12 cellular contexts compared by ENCODE assay signal in genomic region chr1:203287896-203288295, GRCh38. TPM values are rescaled to one million over a fixed set of nuclear protein-coding genes. Genes with fewer than 3 reads are reported as not detected.
DNase-seq lines count a peak whose midpoint lies in the region; ATAC-seq and TF ChIP-seq lines count a peak whose summit lies in the region.
"Had no signal": no experiment of that assay in that cellular context is flagged by ENCODE, and none has a peak within 500 bp of the region (broad histone marks: within the 10 kb centered on the region; RNA-seq: fewer than 3 reads in every experiment).

No MANE protein-coding gene starts in this region.

- peak overlapping the region in 4 of 5 experiments; percentile 12 to 98 (median 92) for H3K27ac Mint-ChIP-seq in brain
- H3K27ac Mint-ChIP-seq in naive thymus-derived CD8-positive, alpha-beta T cell = peak overlapping the region; percentile 97 to 100 (median 99)

- H3K4me1 Mint-ChIP-seq in brain = peaks cover 84% of the 10 kb centered on the region
- peaks cover 36 to 86% (median 72%) of the 10 kb centered on the region in 4 donors for H3K4me1 Mint-ChIP-seq in naive thymus-derived CD8-positive, alpha-beta T cell

- 83 to 87% methylated on average over 5 of the region's 5 CpGs for WGBS in heart right ventricle, 2 donors

- H3K27me3 Mint-ChIP-seq in brain = peaks cover 4% of the 10 kb centered on the region
- H3K27me3 Mint-ChIP-seq in naive thymus-derived CD8-positive, alpha-beta T cell = no peaks in the 10 kb centered on the region

- H3K9me3 ChIP-seq in heart right ventricle (no peaks in the 10 kb centered on the region), uterus (no peaks in the 10 kb centered on the region)

- H3K4me1 ChIP-seq in heart right ventricle (peaks cover 22 to 79% (median 68%) of the 10 kb centered on the region in 9 donors), uterus (peaks cover 3 to 7% of the 10 kb centered on the region in 2 donors)

- no peaks in the 10 kb centered on the region for H3K27me3 ChIP-seq in heart right ventricle
- H3K27me3 ChIP-seq in uterus = no peaks in the 10 kb centered on the region

- TF ChIP-seq CTCF in heart right ventricle (IDR thresholded peaks at IDR 0.05) = no peak
- TF ChIP-seq CTCF in brain (conservative IDR thresholded peaks at IDR 0.05) = no peak
- TF ChIP-seq CTCF in uterus (IDR thresholded peaks at IDR 0.05) = no peak

- intact Hi-C loops in heart right ventricle (cut with DNase I) (no loop called here), left ventricle myocardium superior (cut with micrococcal nuclease) (no loop called here), uterus (cut with DNase I; ENCODE audit: low total_unique reads) (no loop called here)

- ATAC-seq in heart right ventricle = no peak
- ATAC-seq in left ventricle myocardium superior = no peak
- ATAC-seq in naive thymus-derived CD8-positive, alpha-beta T cell = no peak
- ATAC-seq in HG03280 (IDR thresholded peaks at IDR 0.05; ENCODE audit: unreplicated experiment) = no peak
- ATAC-seq in HG02884 (IDR thresholded peaks at IDR 0.05; ENCODE audit: unreplicated experiment) = no peak

- DNase-seq in heart right ventricle (no peak), left ventricle myocardium superior (no peak), uterus (no peak), AML-193 (lab: John Stamatoyannopoulos, UW) (no peak)
- DNase-seq in naive thymus-derived CD8-positive, alpha-beta T cell = no peak
- DNase-seq: brain microvascular endothelial cell, NCI-H1105 treated with DMSO at 0.1 percent for 48 hours had no signal

- peaks cover 0 to 2% (median 0%) of the 10 kb centered on the region in 5 experiments for H3K9me3 Mint-ChIP-seq in brain
- no peaks in the 10 kb centered on the region for H3K9me3 Mint-ChIP-seq in naive thymus-derived CD8-positive, alpha-beta T cell

- H3K4me3 ChIP-seq in heart right ventricle (no peak overlapping the region), uterus (no peak overlapping the region)
- H3K4me3 ChIP-seq: SK-N-MC had no signal

- no peaks in the 10 kb centered on the region for H3K36me3 ChIP-seq in heart right ventricle
- H3K36me3 ChIP-seq in uterus = no peaks in the 10 kb centered on the region
- H3K36me3 ChIP-seq: brain microvascular endothelial cell had no signal

- TF ChIP-seq POLR2A in uterus (IDR thresholded peaks at IDR 0.05) = no peak

- no peak overlapping the region for H3K4me3 Mint-ChIP-seq in brain
- peak overlapping the region; percentile 54 to 87 (median 76) for H3K4me3 Mint-ChIP-seq in naive thymus-derived CD8-positive, alpha-beta T cell

- peak overlapping the region; percentile 57 to 99 (median 88) for H3K27ac ChIP-seq in heart right ventricle
- H3K27ac ChIP-seq in uterus = peak overlapping the region; percentile 65 to 99
- H3K27ac ChIP-seq: brain microvascular endothelial cell, C4-2B, SK-N-MC had no signal

- POLR2A ChIA-PET in naive thymus-derived CD8-positive, alpha-beta T cell (lab: Charles Lee) = interaction anchor here (0.6 to 25.4 kb wide), 7 partner anchors 8 to 464 kb away, joined by 3 to 730 read pairs (median 22); no protein-coding TSS in a partner anchor

- no peaks in the 10 kb centered on the region for H3K36me3 Mint-ChIP-seq in brain
- H3K36me3 Mint-ChIP-seq in naive thymus-derived CD8-positive, alpha-beta T cell = no peaks in the 10 kb centered on the region

RNA-seq across cellular contexts. Expression of gene BTG2, which starts 17.4 kb away (rescaled TPM):
- total RNA-seq in heart right ventricle = 100 to 1,000 TPM in 3 of 10 donors, 10 to 100 TPM in 7; 26.4 to 349 (median 58.9) TPM
- polyA plus RNA-seq in heart right ventricle = 10 to 100 TPM; 28.3 to 49.6 TPM
- 41.3 TPM for total RNA-seq in left ventricle myocardium superior
- 117 TPM for polyA plus RNA-seq in brain (ENCODE audit: insufficient read depth, low read depth, low replicate concordance)
- total RNA-seq in naive thymus-derived CD8-positive, alpha-beta T cell = 100 to 1,000 TPM; 186 to 191 TPM
- 100 to 1,000 TPM in 2 of 3 donors, 10 to 100 TPM in 1; 91.8 to 179 (median 122) TPM for polyA plus RNA-seq in naive thymus-derived CD8-positive, alpha-beta T cell
- 10 to 100 TPM; 14.6 to 95.9 (median 56.5) TPM for total RNA-seq in uterus

RNA-seq across cellular contexts. Expression of gene CHIT1, which starts 58.4 kb away (rescaled TPM):
- total RNA-seq in heart right ventricle = 1 to 10 TPM in 1 of 10 donors, under 1 TPM in 5, not detected in 4; 0.05 to 1.3 (median 0.28) TPM
- polyA plus RNA-seq in heart right ventricle = not detected
- not detected for total RNA-seq in left ventricle myocardium superior
- 0.49 TPM for polyA plus RNA-seq in brain (ENCODE audit: insufficient read depth, low read depth, low replicate concordance)
- 1 to 10 TPM in 1 of 2 experiments, under 1 TPM in 1; 0.75 to 2.5 TPM for total RNA-seq in naive thymus-derived CD8-positive, alpha-beta T cell
- under 1 TPM in 1 of 3 donors, not detected in 2; 0.05 TPM for polyA plus RNA-seq in naive thymus-derived CD8-positive, alpha-beta T cell
- under 1 TPM in 2 of 4 donors, not detected in 2; 0.07 to 0.77 TPM for total RNA-seq in uterus

Comparison
In these comparisons a context has a peak if more than half of its experiments do, and no peak if none do; other contexts are left out.
1. H3K4me3 Mint-ChIP-seq: peak in naive thymus-derived CD8-positive, alpha-beta T cell (10 of 10); none in brain (0 of 5).